Comparison of ENCODE assay signal across 8 cellular contexts in genomic region chr3:48635222-48636021, GRCh38. TPM values are rescaled to one million over a fixed set of nuclear protein-coding genes. Genes with fewer than 3 reads are reported as not detected.
DNase-seq lines count a peak whose midpoint lies in the region; ATAC-seq and TF ChIP-seq lines count a peak whose summit lies in the region.

Gene SLC26A6, minus strand, starts transcription at chr3:48635461. Its CDS starts 68 bp downstream, at chr3:48635393.

- H3K4me3 Mint-ChIP-seq in progenitor cell of endocrine pancreas (ENCODE audit: low read depth) = peak within 1 kb of the TSS; percentile 74

- H3K4me1 Mint-ChIP-seq in progenitor cell of endocrine pancreas (ENCODE audit: low read depth) = peaks cover 15% of the 10 kb centered on the region

- DNase-seq in GM13976 (ENCODE audit: low spot score) (peak; percentile 100), NCI-H146 treated with DMSO at 0.1 percent for 48 hours (lab: John Stamatoyannopoulos, UW; ENCODE audit: unreplicated experiment) (peak; percentile 80), amniotic stem cell (lab: John Stamatoyannopoulos, UW) (peak; percentile 90), left cardiac atrium (peak; percentile 98), progenitor cell of endocrine pancreas (ENCODE audit: low spot score, unreplicated experiment) (peak; percentile 96), ureter (ENCODE audit: low spot score) (peak; percentile 97)

- intact Hi-C loops in T-helper 1 cell treated with Interleukin-12 subunit alpha and Interleukin-12 subunit beta and Interleukin-4 antibody, amounts not matched to agents 30 ng/mL and 1 ng/mL, for 36 hours (cut with micrococcal nuclease) = loop anchor here (1.0 to 10.0 kb wide), 9 partner anchors 21 to 447 kb away; partner anchors contain the start of genes CDC25A, IP6K2 and UQCRC1
- intact Hi-C loops in left cardiac atrium (cut with DNase I) = loop anchor here in 1 of 2 donors (1.0 kb wide), 1 partner anchor 21 kb away; no protein-coding TSS in a partner anchor

- ATAC-seq in HG02884 (IDR thresholded peaks at IDR 0.05; ENCODE audit: unreplicated experiment) (peak; percentile 85), left cardiac atrium (peak; percentile 99)

- in situ Hi-C loops in GM13976 (cut with MboI; ENCODE audit: low sequenced_read_pairs, unreplicated experiment) = no loop called here

- peaks cover 6% of the 10 kb centered on the region for H3K36me3 Mint-ChIP-seq in progenitor cell of endocrine pancreas (ENCODE audit: insufficient read depth)

- peak; percentile 56 for TF ChIP-seq CTCF in GM13976 (IDR thresholded peaks at IDR 0.05; ENCODE audit: borderline replicate concordance, control extremely low read depth, extremely low read depth, insufficient read depth, missing control alignments)
- peak; percentile 56 for TF ChIP-seq CTCF in progenitor cell of endocrine pancreas (IDR thresholded peaks at IDR 0.05; ENCODE audit: unreplicated experiment)

- no peaks in the 10 kb centered on the region for H3K9me3 Mint-ChIP-seq in progenitor cell of endocrine pancreas (ENCODE audit: low read depth)

- H3K27me3 Mint-ChIP-seq in progenitor cell of endocrine pancreas = peaks cover 12% of the 10 kb centered on the region

- peak within 1 kb of the TSS; percentile 84 for H3K27ac Mint-ChIP-seq in progenitor cell of endocrine pancreas

RNA-seq across cellular contexts. Expression of gene SLC26A6, which starts in this region (rescaled TPM):
- 40.1 and 43.0 TPM in 2 replicates for total RNA-seq in T-helper 1 cell treated with Interleukin-12 subunit alpha and Interleukin-12 subunit beta and Interleukin-4 antibody, amounts not matched to agents 30 ng/mL and 1 ng/mL, for 36 hours
- 10 to 100 TPM; 11.2 to 14.6 TPM for total RNA-seq in left cardiac atrium
- 31.0 and 35.9 TPM in 2 replicates for total RNA-seq in progenitor cell of endocrine pancreas
- 12.3 TPM for total RNA-seq in ureter

Comparison
In these comparisons a context has a peak if more than half of its experiments do, and no peak if none do; other contexts are left out.
1. Peak in every context shown above with its lines: DNase-seq and ATAC-seq.